ENCODE assay signal across 1 cellular context in genomic region chr4:138182838-138183426, GRCh38.
TF ChIP-seq lines count a peak whose summit lies in the region.

No MANE protein-coding gene starts in this region.

TF ChIP-seq in endothelial cell of umbilical vein, 7 proteins besides CTCF, POLR2A, EP300 and RAD21 (continued from another document):
- TF ChIP-seq FOS (IDR thresholded peaks at IDR 0.05; ENCODE audit: borderline replicate concordance, insufficient read depth, low read length) = no peak
